13 cellular contexts compared by ENCODE assay signal in the genomic region with DNA sequence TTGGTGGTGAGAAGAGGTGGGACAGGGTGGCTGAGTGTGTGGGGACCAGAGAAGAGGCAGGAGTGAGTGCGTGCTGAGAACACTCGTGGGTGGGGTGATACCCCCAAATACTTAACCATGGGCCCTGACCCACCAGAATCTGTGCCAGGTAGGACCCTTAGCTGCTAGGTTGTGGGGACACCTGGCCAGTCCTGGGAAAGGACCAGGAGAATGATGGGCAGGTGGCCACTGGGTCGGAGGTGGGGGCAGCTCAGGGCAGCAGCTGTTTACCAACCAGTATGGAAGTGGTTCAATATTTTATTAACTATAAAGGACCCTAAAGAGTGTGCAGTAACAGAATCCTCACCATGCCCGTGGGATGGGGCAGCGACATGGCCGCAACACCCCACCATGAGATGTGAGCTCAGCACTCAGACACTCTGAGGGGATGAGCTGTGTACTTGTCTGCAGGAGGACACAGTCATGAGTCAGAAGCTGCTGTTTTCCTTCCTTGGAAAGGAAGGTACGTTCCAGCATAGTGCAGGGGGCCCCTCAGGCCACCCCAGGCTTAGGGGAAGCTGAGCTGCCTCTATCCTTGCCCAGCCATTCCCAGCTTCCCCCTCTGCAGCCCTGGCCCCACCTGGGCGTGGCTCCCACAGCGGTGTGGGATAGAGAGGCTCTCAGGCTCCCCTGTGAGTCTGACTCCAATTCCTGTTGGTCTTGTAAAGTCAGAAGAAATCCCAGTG. TPM values are rescaled to one million over a fixed set of nuclear protein-coding genes. Genes with fewer than 3 reads are reported as not detected.
DNase-seq lines count a peak whose midpoint lies in the region; ATAC-seq and TF ChIP-seq lines count a peak whose summit lies in the region.
"Had no signal": no experiment of that assay in that cellular context is flagged by ENCODE, and none has a peak within 500 bp of the region (broad histone marks: within the 10 kb centered on the region; RNA-seq: fewer than 3 reads in every experiment).

No MANE protein-coding gene starts in this region.

- ATAC-seq in HG02884 (IDR thresholded peaks at IDR 0.05; ENCODE audit: unreplicated experiment), result no peak

- no peaks in the 10 kb centered on the region for H3K79me2 ChIP-seq in KMS-11 (ENCODE audit: insufficient read depth, low read depth)

- DNase-seq in AG08395 (ENCODE audit: low spot score) (peak; percentile 68), chondrocyte (ENCODE audit: low spot score) (no peak), head of caudate nucleus (no peak), NCI-H524 treated with DMSO at 0.1 percent for 48 hours (lab: John Stamatoyannopoulos, UW) (no peak)
- no peak for DNase-seq in activated naive CD4-positive, alpha-beta T cell treated with Interleukin-2 at 50 U/mL for 16 hours
- DNase-seq: activated CD4-positive, CD25-positive, alpha-beta regulatory T cell treated with anti-CD3 and anti-CD28 coated beads, Interleukin-2, amount 50 U/mL, for 72 hours; activated naive CD8-positive, alpha-beta T cell treated with anti-CD3 and anti-CD28 coated beads for 36 hours; posterior cingulate gyrus; uterus had no signal

- H3K9me3 Mint-ChIP-seq in chondrocyte (ENCODE audit: low read depth), result no peaks in the 10 kb centered on the region
- H3K9me3 Mint-ChIP-seq: activated naive CD8-positive, alpha-beta T cell treated with anti-CD3 and anti-CD28 coated beads for 36 hours had no signal

- H3K4me2 ChIP-seq in KMS-11, result no peak overlapping the region

- no peaks in the 10 kb centered on the region for H4K20me1 ChIP-seq in KMS-11 (ENCODE audit: insufficient read depth)

- no peaks in the 10 kb centered on the region for H3K27me3 ChIP-seq in KMS-11 (ENCODE audit: insufficient read depth, low read depth)
- H3K27me3 ChIP-seq in muscle layer of duodenum (ENCODE audit: low read depth, low read length), result no peaks in the 10 kb centered on the region
- H3K27me3 ChIP-seq: uterus had no signal

- H3K4me3 ChIP-seq in KMS-11 (IDR thresholded peaks at IDR 0.05; ENCODE audit: insufficient read depth, low read depth, low read length), result no peak overlapping the region
- H3K4me3 ChIP-seq in muscle layer of duodenum (ENCODE audit: low read depth in 1 of 2, low read length in 2 of 2), result no peak overlapping the region
- H3K4me3 ChIP-seq: uterus had no signal

- peak overlapping the region; percentile 92 for H3K27ac Mint-ChIP-seq in chondrocyte (ENCODE audit: unreplicated experiment)
- H3K27ac Mint-ChIP-seq: activated naive CD8-positive, alpha-beta T cell treated with anti-CD3 and anti-CD28 coated beads for 36 hours had no signal

- H3K27ac ChIP-seq in KMS-11 (no peak overlapping the region), muscle layer of duodenum (ENCODE audit: low read length) (peak overlapping the region; percentile 32)
- H3K27ac ChIP-seq: uterus had no signal

- peaks cover 18% of the 10 kb centered on the region for H3K4me1 ChIP-seq in KMS-11 (ENCODE audit: low read depth, poor library complexity, severe bottlenecking)
- peaks cover 0 to 10% of the 10 kb centered on the region in 2 donors for H3K4me1 ChIP-seq in muscle layer of duodenum (ENCODE audit: control insufficient read depth in 1 of 2, insufficient read depth in 2 of 2, low read length in 2 of 2)

- intact Hi-C loops in head of caudate nucleus (cut with DNase I), result loop anchor here (10.0 kb wide), 1 partner anchor 466 kb away; no protein-coding TSS in a partner anchor

- no peaks in the 10 kb centered on the region for H3K9me3 ChIP-seq in muscle layer of duodenum (ENCODE audit: control insufficient read depth in 1 of 2, low read length in 2 of 2)
- H3K9me3 ChIP-seq: uterus had no signal

- peak overlapping the region; percentile 12; the same call in 1 of the 2 replicates for H2AFZ ChIP-seq in KMS-11 (ENCODE audit: low read depth)

- H3K36me3 ChIP-seq in KMS-11 (ENCODE audit: insufficient read depth) (no peaks in the 10 kb centered on the region), muscle layer of duodenum (ENCODE audit: control insufficient read depth in 1 of 2, insufficient read depth in 2 of 2, low read length in 2 of 2) (no peaks in the 10 kb centered on the region)
- H3K36me3 ChIP-seq: uterus had no signal

- no peak overlapping the region for H3K9ac ChIP-seq in KMS-11

- H3K27me3 Mint-ChIP-seq in chondrocyte (ENCODE audit: low read depth), result no peaks in the 10 kb centered on the region
- H3K27me3 Mint-ChIP-seq: activated naive CD8-positive, alpha-beta T cell treated with anti-CD3 and anti-CD28 coated beads for 36 hours had no signal

- TF ChIP-seq CTCF in KMS-11 (conservative IDR thresholded peaks at IDR 0.05; ENCODE audit: low read depth, low read length) (no peak), chondrocyte (IDR thresholded peaks at IDR 0.05) (no peak)

- H3K4me1 Mint-ChIP-seq in chondrocyte (ENCODE audit: low read depth), result peaks cover 51% of the 10 kb centered on the region

- H3K36me3 Mint-ChIP-seq in chondrocyte (ENCODE audit: low read depth), result no peaks in the 10 kb centered on the region
- H3K36me3 Mint-ChIP-seq: activated naive CD8-positive, alpha-beta T cell treated with anti-CD3 and anti-CD28 coated beads for 36 hours had no signal

- no peak overlapping the region for H3K4me3 Mint-ChIP-seq in chondrocyte (ENCODE audit: unreplicated experiment)
- H3K4me3 Mint-ChIP-seq: activated naive CD8-positive, alpha-beta T cell treated with anti-CD3 and anti-CD28 coated beads for 36 hours had no signal

RNA-seq across cellular contexts. Expression of a gene that starts 25.4 kb away (rescaled TPM):
- not detected in 3 replicates for total RNA-seq in chondrocyte
- total RNA-seq: activated naive CD8-positive, alpha-beta T cell treated with anti-CD3 and anti-CD28 coated beads for 36 hours; kidney epithelial cell; uterus had no signal

RNA-seq across cellular contexts. Expression of a gene that starts 41.6 kb away (rescaled TPM):
- total RNA-seq in chondrocyte, result not detected in 3 replicates
- total RNA-seq: activated naive CD8-positive, alpha-beta T cell treated with anti-CD3 and anti-CD28 coated beads for 36 hours; kidney epithelial cell; uterus had no signal
